ENCODE assay signal across 23 cellular contexts in genomic region chr17:27306276-27306820, GRCh38. TPM values are rescaled to one million over a fixed set of nuclear protein-coding genes. Genes with fewer than 3 reads are reported as not detected.
DNase-seq lines count a peak whose midpoint lies in the region; ATAC-seq and TF ChIP-seq lines count a peak whose summit lies in the region.
"Had no signal": no experiment of that assay in that cellular context is flagged by ENCODE, and none has a peak within 500 bp of the region (broad histone marks: within the 10 kb centered on the region; RNA-seq: fewer than 3 reads in every experiment).

No MANE protein-coding gene starts in this region.

- no peak for DNase-seq in activated naive CD4-positive, alpha-beta T cell treated with anti-CD3 and anti-CD28 coated beads, Interleukin-2, amount 10 ng/mL, durations not matched to agents 7 days and 5 days
- DNase-seq in activated naive CD4-positive, alpha-beta T cell treated with anti-CD3 and anti-CD28 coated beads, Interleukin-2, amount 50 U/mL, for 72 hours (ENCODE audit: low spot score in 2 of 2): no peak
- DNase-seq in endodermal cell (no peak), nephron progenitor cell (no peak), type B pancreatic cell (ENCODE audit: extremely low spot score, unreplicated experiment) (no peak), NCI-H1694 (lab: John Stamatoyannopoulos, UW) (no peak), germinal center (ENCODE audit: low spot score) (no peak), cerebellar nuclear complex (lab: John Stamatoyannopoulos, UW) (no peak)
- DNase-seq: Calu3; CD8-positive, alpha-beta memory T cell; DMS153; GOT3; HCEC 1CT; Karpas-422; MV-4-11; NCI-H187; NCI-H2107; NCI-H446 treated with DMSO at 0.1 percent for 48 hours; NCI-H526 treated with DMSO at 0.1 percent for 48 hours had no signal

- 96% methylated on average over 3 to 7 of the region's 7 CpGs for WGBS in endodermal cell (ENCODE audit: insufficient coverage in 1 of 2, insufficient read length in 1 of 2), 2 experiments

- H3K36me3 ChIP-seq in endodermal cell (ENCODE audit: control insufficient read depth, insufficient read depth, low read length): peaks cover 97% of the 10 kb centered on the region

- ATAC-seq in activated naive CD4-positive, alpha-beta T cell treated with anti-CD3 and anti-CD28 coated beads, Interleukin-2, amount 50 U/mL, for 72 hours: no peak
- ATAC-seq: Right ventricle myocardium inferior had no signal

- H3K9me3 ChIP-seq in endodermal cell (ENCODE audit: control insufficient read depth, low read length): no peaks in the 10 kb centered on the region

- no peaks in the 10 kb centered on the region for H3K4me1 ChIP-seq in endodermal cell (ENCODE audit: control insufficient read depth, insufficient read depth, low read length)

- no peaks in the 10 kb centered on the region for H3K27me3 ChIP-seq in endodermal cell (ENCODE audit: control insufficient read depth, insufficient read depth, low read length, poor library complexity, severe bottlenecking)

- H3K9ac ChIP-seq in endodermal cell (ENCODE audit: extremely low read depth, low read length, poor library complexity, severe bottlenecking): no peak overlapping the region

- H3K4me1 Mint-ChIP-seq in activated naive CD4-positive, alpha-beta T cell treated with anti-CD3 and anti-CD28 coated beads, Interleukin-2, amount 10 ng/mL, durations not matched to agents 7 days and 5 days: no peaks in the 10 kb centered on the region
- H3K4me1 Mint-ChIP-seq in endodermal cell (peaks cover 14% of the 10 kb centered on the region), nephron progenitor cell (peaks cover under 1% of the 10 kb centered on the region), type B pancreatic cell (ENCODE audit: unreplicated experiment) (peaks cover 12% of the 10 kb centered on the region)

- H3K4me3 Mint-ChIP-seq in activated naive CD4-positive, alpha-beta T cell treated with anti-CD3 and anti-CD28 coated beads, Interleukin-2, amount 10 ng/mL, durations not matched to agents 7 days and 5 days: no peak overlapping the region
- H3K4me3 Mint-ChIP-seq in endodermal cell (no peak overlapping the region), nephron progenitor cell (no peak overlapping the region), type B pancreatic cell (no peak overlapping the region)
- H3K4me3 Mint-ChIP-seq: CD8-positive, alpha-beta memory T cell; IgD-negative memory B cell had no signal

- CTCF ChIA-PET in activated naive CD4-positive, alpha-beta T cell treated with anti-CD3 and anti-CD28 coated beads, Interleukin-2, amount 10 ng/mL, durations not matched to agents 7 days and 5 days (lab: Charles Lee): interaction anchor here (1.3 kb wide), 1 partner anchor 70 kb away, joined by 3 read pairs; no protein-coding TSS in a partner anchor

- TF ChIP-seq CTCF in endodermal cell (conservative IDR thresholded peaks at IDR 0.05) (no peak), nephron progenitor cell (IDR thresholded peaks at IDR 0.05) (no peak), type B pancreatic cell (conservative IDR thresholded peaks at IDR 0.05) (no peak)

- H3K9me3 Mint-ChIP-seq in activated naive CD4-positive, alpha-beta T cell treated with anti-CD3 and anti-CD28 coated beads, Interleukin-2, amount 10 ng/mL, durations not matched to agents 7 days and 5 days: no peaks in the 10 kb centered on the region
- no peaks in the 10 kb centered on the region for H3K9me3 Mint-ChIP-seq in activated naive CD4-positive, alpha-beta T cell treated with anti-CD3 and anti-CD28 coated beads, Interleukin-2, amount 50 U/mL, for 72 hours
- H3K9me3 Mint-ChIP-seq in endodermal cell: no peaks in the 10 kb centered on the region
- no peaks in the 10 kb centered on the region for H3K9me3 Mint-ChIP-seq in nephron progenitor cell
- no peaks in the 10 kb centered on the region for H3K9me3 Mint-ChIP-seq in type B pancreatic cell
- H3K9me3 Mint-ChIP-seq: CD8-positive, alpha-beta memory T cell; IgD-negative memory B cell had no signal

- peak overlapping the region; percentile 5 for H3K27ac Mint-ChIP-seq in activated naive CD4-positive, alpha-beta T cell treated with anti-CD3 and anti-CD28 coated beads, Interleukin-2, amount 10 ng/mL, durations not matched to agents 7 days and 5 days
- no peak overlapping the region for H3K27ac Mint-ChIP-seq in activated naive CD4-positive, alpha-beta T cell treated with anti-CD3 and anti-CD28 coated beads, Interleukin-2, amount 50 U/mL, for 72 hours
- H3K27ac Mint-ChIP-seq in endodermal cell (peak overlapping the region; percentile 49), nephron progenitor cell (peak overlapping the region; percentile 29), type B pancreatic cell (peak overlapping the region; percentile 1)

- H3K36me3 Mint-ChIP-seq in activated naive CD4-positive, alpha-beta T cell treated with anti-CD3 and anti-CD28 coated beads, Interleukin-2, amount 10 ng/mL, durations not matched to agents 7 days and 5 days: peaks cover 53% of the 10 kb centered on the region
- peaks cover 0 to 17% of the 10 kb centered on the region in 2 donors for H3K36me3 Mint-ChIP-seq in activated naive CD4-positive, alpha-beta T cell treated with anti-CD3 and anti-CD28 coated beads, Interleukin-2, amount 50 U/mL, for 72 hours
- peaks cover 64% of the 10 kb centered on the region for H3K36me3 Mint-ChIP-seq in endodermal cell (ENCODE audit: low read depth)
- H3K36me3 Mint-ChIP-seq in nephron progenitor cell (ENCODE audit: low read depth): peaks cover 50% of the 10 kb centered on the region
- peaks cover 26% of the 10 kb centered on the region for H3K36me3 Mint-ChIP-seq in type B pancreatic cell

- H3K27ac ChIP-seq in endodermal cell (ENCODE audit: low read depth, low read length): no peak overlapping the region
- H3K27ac ChIP-seq: 22Rv1, C4-2B had no signal

- no peak overlapping the region for H3K4me3 ChIP-seq in endodermal cell (ENCODE audit: low read length)

- no peaks in the 10 kb centered on the region for H3K27me3 Mint-ChIP-seq in activated naive CD4-positive, alpha-beta T cell treated with anti-CD3 and anti-CD28 coated beads, Interleukin-2, amount 10 ng/mL, durations not matched to agents 7 days and 5 days
- H3K27me3 Mint-ChIP-seq in endodermal cell (ENCODE audit: insufficient read depth) (no peaks in the 10 kb centered on the region), nephron progenitor cell (ENCODE audit: low read depth, poor library complexity) (no peaks in the 10 kb centered on the region), type B pancreatic cell (no peaks in the 10 kb centered on the region)
- H3K27me3 Mint-ChIP-seq: CD8-positive, alpha-beta memory T cell; IgD-negative memory B cell had no signal

RNA-seq across cellular contexts. Expression of gene WSB1, which starts 12.4 kb away (rescaled TPM):
- 100 to 1,000 TPM; 181 to 211 TPM for total RNA-seq in activated naive CD4-positive, alpha-beta T cell treated with anti-CD3 and anti-CD28 coated beads, Interleukin-2, amount 50 U/mL, for 72 hours
- total RNA-seq in endodermal cell (100 to 1,000 TPM; 236 to 270 TPM), type B pancreatic cell (ENCODE audit: low replicate concordance) (259 and 270 TPM in 2 replicates)
- polyA plus RNA-seq in endodermal cell (2013, experiment 1 of 2): 364 TPM
- 298 TPM for polyA plus RNA-seq in endodermal cell (2013, experiment 2 of 2)

Comparison
In these comparisons a context has a peak if more than half of its experiments do, and no peak if none do; other contexts are left out.
1. H3K27ac Mint-ChIP-seq: peak in activated naive CD4-positive, alpha-beta T cell treated with anti-CD3 and anti-CD28 coated beads, Interleukin-2, amount 10 ng/mL, durations not matched to agents 7 days and 5 days (single experiment), endodermal cell (single experiment), nephron progenitor cell (single experiment) and type B pancreatic cell (single experiment); none in activated naive CD4-positive, alpha-beta T cell treated with anti-CD3 and anti-CD28 coated beads, Interleukin-2, amount 50 U/mL, for 72 hours (0 of 2).